Comparison of ENCODE assay signal across 23 cellular contexts in genomic region chr18:42969366-42969765, GRCh38.
DNase-seq lines count a peak whose midpoint lies in the region; ATAC-seq, FAIRE-seq and TF ChIP-seq lines count a peak whose summit lies in the region.
"Had no signal": no experiment of that assay in that cellular context is flagged by ENCODE, and none has a peak within 500 bp of the region (broad histone marks: within the 10 kb centered on the region; RNA-seq: fewer than 3 reads in every experiment).

No MANE protein-coding gene starts in this region.

- ATAC-seq in naive thymus-derived CD4-positive, alpha-beta T cell: no peak

- no peaks in the 10 kb centered on the region for H3K27me3 Mint-ChIP-seq in naive thymus-derived CD4-positive, alpha-beta T cell
- H3K27me3 Mint-ChIP-seq: CD4-positive, alpha-beta memory T cell; CD4-positive, CD25-positive, alpha-beta regulatory T cell; CD8-positive, alpha-beta memory T cell had no signal

- H3K27ac Mint-ChIP-seq in naive thymus-derived CD4-positive, alpha-beta T cell: no peak overlapping the region
- H3K27ac Mint-ChIP-seq: CD14-positive monocyte; CD4-positive, alpha-beta memory T cell; CD4-positive, CD25-positive, alpha-beta regulatory T cell; CD8-positive, alpha-beta memory T cell had no signal

- FAIRE-seq in kidney (lab: Jason Lieb, UNC): peak; percentile 47
- FAIRE-seq: G401.6, GM12891, GM19239 had no signal

- H3K4me1 ChIP-seq in kidney (ENCODE audit: control insufficient read depth in 1 of 2, insufficient read depth in 1 of 2, low read depth in 1 of 2, low read length in 2 of 2): no peaks in the 10 kb centered on the region
- no peaks in the 10 kb centered on the region for H3K4me1 ChIP-seq in naive thymus-derived CD4-positive, alpha-beta T cell (ENCODE audit: control insufficient read depth in 2 of 2, insufficient read depth in 2 of 2, low read length in 2 of 2)
- H3K4me1 ChIP-seq: BE2C, BLaER1 had no signal

- DNase-seq in epithelial cell of proximal tubule (ENCODE audit: low read depth) (peak; percentile 62), kidney (no peak), renal cortical epithelial cell (ENCODE audit: low read depth) (peak; percentile 69)
- DNase-seq in stimulated activated naive CD4-positive, alpha-beta T cell (lab: John Stamatoyannopoulos, UW): no peak
- no peak for DNase-seq in naive thymus-derived CD4-positive, alpha-beta T cell
- DNase-seq: 8988T; ACHN; BE2C; C1 segment of cervical spinal cord; CD4-positive, alpha-beta memory T cell; CD4-positive, CD25-positive, alpha-beta regulatory T cell; CD8-positive, alpha-beta memory T cell; COR-L47; DMS 273 treated with DMSO at 0.1 percent for 48 hours; DMS153; DMS53; DMS79 treated with DMSO at 0.1 percent for 48 hours; GF-D8 had no signal

- H3K9me3 ChIP-seq in kidney (ENCODE audit: control insufficient read depth in 1 of 2, low read length in 2 of 2): no peaks in the 10 kb centered on the region
- no peaks in the 10 kb centered on the region for H3K9me3 ChIP-seq in naive thymus-derived CD4-positive, alpha-beta T cell (ENCODE audit: control insufficient read depth in 2 of 3, low read length in 3 of 3)
- H3K9me3 ChIP-seq: BE2C, BLaER1 had no signal

- no peaks in the 10 kb centered on the region for H3K36me3 ChIP-seq in kidney (ENCODE audit: control insufficient read depth in 1 of 2, insufficient read depth in 2 of 2, low read length in 2 of 2)
- H3K36me3 ChIP-seq in naive thymus-derived CD4-positive, alpha-beta T cell (ENCODE audit: control insufficient read depth in 2 of 3, insufficient read depth in 3 of 3, low read length in 3 of 3): no peaks in the 10 kb centered on the region
- H3K36me3 ChIP-seq: BE2C, BLaER1 had no signal

- H3K27me3 ChIP-seq in naive thymus-derived CD4-positive, alpha-beta T cell (ENCODE audit: control insufficient read depth in 2 of 2, insufficient read depth in 2 of 2, low read length in 2 of 2): no peaks in the 10 kb centered on the region
- H3K27me3 ChIP-seq: BE2C, BLaER1 had no signal

- POLR2A ChIA-PET in naive thymus-derived CD4-positive, alpha-beta T cell (lab: Charles Lee): no interaction called here

- H3K4me3 ChIP-seq in epithelial cell of proximal tubule (ENCODE audit: low read depth, low read length) (no peak overlapping the region), kidney (ENCODE audit: low read length in 2 of 2) (no peak overlapping the region)
- no peak overlapping the region for H3K4me3 ChIP-seq in naive thymus-derived CD4-positive, alpha-beta T cell (ENCODE audit: low read length)
- H3K4me3 ChIP-seq: BLaER1 had no signal

- peaks cover 0 to 15% (median 2%) of the 10 kb centered on the region in 11 donors for H3K9me3 Mint-ChIP-seq in naive thymus-derived CD4-positive, alpha-beta T cell
- H3K9me3 Mint-ChIP-seq: CD14-positive monocyte had no signal

- no peak overlapping the region for H3K4me3 Mint-ChIP-seq in naive thymus-derived CD4-positive, alpha-beta T cell
- H3K4me3 Mint-ChIP-seq: CD14-positive monocyte; CD4-positive, alpha-beta memory T cell; CD4-positive, CD25-positive, alpha-beta regulatory T cell; CD8-positive, alpha-beta memory T cell had no signal

- intact Hi-C loops in kidney (cut with DNase I): no loop called here
- intact Hi-C loops in naive thymus-derived CD4-positive, alpha-beta T cell (cut with micrococcal nuclease): no loop called here

- CTCF ChIA-PET in naive thymus-derived CD4-positive, alpha-beta T cell (lab: Charles Lee): no interaction called here

- no peaks in the 10 kb centered on the region for H3K36me3 Mint-ChIP-seq in naive thymus-derived CD4-positive, alpha-beta T cell
- H3K36me3 Mint-ChIP-seq: CD14-positive monocyte; CD4-positive, alpha-beta memory T cell; CD4-positive, CD25-positive, alpha-beta regulatory T cell; CD8-positive, alpha-beta memory T cell had no signal

- no peak overlapping the region for H3K9ac ChIP-seq in kidney (ENCODE audit: low read length in 2 of 2)
- H3K9ac ChIP-seq: BLaER1 had no signal

- H3K4me1 Mint-ChIP-seq in naive thymus-derived CD4-positive, alpha-beta T cell: peaks cover 0 to 1% (median 0%) of the 10 kb centered on the region in 7 donors
- H3K4me1 Mint-ChIP-seq: CD14-positive monocyte; CD4-positive, alpha-beta memory T cell; CD4-positive, CD25-positive, alpha-beta regulatory T cell; CD8-positive, alpha-beta memory T cell had no signal

- TF ChIP-seq CTCF in epithelial cell of proximal tubule (conservative IDR thresholded peaks at IDR 0.05; ENCODE audit: low read depth, low read length): no peak
- no peak for TF ChIP-seq CTCF in kidney (IDR thresholded peaks at IDR 0.05; ENCODE audit: borderline replicate concordance, extremely low read depth, insufficient read depth)

- no peak overlapping the region for H3K27ac ChIP-seq in kidney (ENCODE audit: low read depth in 2 of 2, low read length in 2 of 2)
- no peak overlapping the region for H3K27ac ChIP-seq in naive thymus-derived CD4-positive, alpha-beta T cell (ENCODE audit: low read depth, low read length)
- H3K27ac ChIP-seq: BLaER1 had no signal

Comparison
In these comparisons a context has a peak if more than half of its experiments do, and no peak if none do; other contexts are left out.
1. DNase-seq: peak in epithelial cell of proximal tubule (single experiment) and renal cortical epithelial cell (single experiment); none in kidney (single experiment), stimulated activated naive CD4-positive, alpha-beta T cell (0 of 6) and naive thymus-derived CD4-positive, alpha-beta T cell (0 of 9).